ENCODE assay signal across 8 cellular contexts in genomic region chr1:165424454-165425283, GRCh38. TPM values are rescaled to one million over a fixed set of nuclear protein-coding genes. Genes with fewer than 3 reads are reported as not detected.
A peak's percentile ranks its signal among the peaks of the same experiment; 100 is the strongest.
DNase-seq lines count a peak whose midpoint lies in the region; ATAC-seq, FAIRE-seq and TF ChIP-seq lines count a peak whose summit lies in the region.

No MANE protein-coding gene starts in this region.

- TF ChIP-seq EP300 in HepG2 (IDR thresholded peaks at IDR 0.05; ENCODE audit: low read depth in 2 of 2, low read length in 2 of 2) (no peak), HepG2 (CRISPR knock-in tag; IDR thresholded peaks at IDR 0.05; ENCODE audit: borderline replicate concordance) (no peak)

- POLR2A ChIA-PET in activated CD4-positive, alpha-beta memory T cell treated with anti-CD3 and anti-CD28 coated beads, Interleukin-2, amount 10 ng/mL, durations not matched to agents 7 days and 5 days (lab: Charles Lee) = interaction anchor here (0.9 kb wide), 1 partner anchor 70 kb away, joined by 3 read pairs; no protein-coding TSS in a partner anchor
- POLR2A ChIA-PET in HepG2 (lab: Yijun Ruan, JAX) = no interaction called here

- no peaks in the 10 kb centered on the region for H3K9me3 ChIP-seq in HepG2 (ENCODE audit: low read length)

- no peak overlapping the region for H2AFZ ChIP-seq in HepG2 (ENCODE audit: low read length)

- H3K27ac ChIP-seq in HepG2 (ENCODE audit: extremely low read length, insufficient read depth, low read length) = no peak overlapping the region

- no peaks in the 10 kb centered on the region for H3K79me2 ChIP-seq in HepG2 (ENCODE audit: insufficient read depth, low read length)

- no peaks in the 10 kb centered on the region for H3K36me3 Mint-ChIP-seq in activated CD4-positive, alpha-beta memory T cell treated with anti-CD3 and anti-CD28 coated beads, Interleukin-2, amount 10 ng/mL, durations not matched to agents 7 days and 5 days (ENCODE audit: low read depth)

- intact Hi-C loops in HepG2 (cut with micrococcal nuclease; ENCODE audit: unreplicated experiment) = no loop called here

- H3K4me1 ChIP-seq in HepG2 (ENCODE audit: insufficient read depth, low read length) = peaks cover 15% of the 10 kb centered on the region

- ATAC-seq in GM21447 (IDR thresholded peaks at IDR 0.05; ENCODE audit: unreplicated experiment) (peak; percentile 74), HepG2 (peak; percentile 86)

- peaks cover 2% of the 10 kb centered on the region for H3K27me3 Mint-ChIP-seq in activated CD4-positive, alpha-beta memory T cell treated with anti-CD3 and anti-CD28 coated beads, Interleukin-2, amount 10 ng/mL, durations not matched to agents 7 days and 5 days

- TF ChIP-seq CTCF in AG10803 (conservative IDR thresholded peaks at IDR 0.05; ENCODE audit: low read length) = no peak
- no peak for TF ChIP-seq CTCF in HepG2 (CRISPR knock-in tag; IDR thresholded peaks at IDR 0.05)

- H3K9me3 Mint-ChIP-seq in activated CD4-positive, alpha-beta memory T cell treated with anti-CD3 and anti-CD28 coated beads, Interleukin-2, amount 10 ng/mL, durations not matched to agents 7 days and 5 days = no peaks in the 10 kb centered on the region

- no peak for DNase-seq in AG10803 (ENCODE audit: low read depth)
- no peak for DNase-seq in activated CD4-positive, alpha-beta memory T cell treated with anti-CD3 and anti-CD28 coated beads, Interleukin-2, amount 10 ng/mL, durations not matched to agents 7 days and 5 days
- DNase-seq in HepG2 (ENCODE audit: low spot score) = no peak
- DNase-seq in stimulated activated CD4-positive, alpha-beta T cell treated with anti-CD3 and anti-CD28 coated beads, Interleukin-12 subunit alpha, Interleukin-12 subunit beta, amount 100 ng/mL, for 4 hours = no peak
- DNase-seq in stimulated activated CD8-positive, alpha-beta memory T cell treated with anti-CD3 and anti-CD28 coated beads, Interleukin-4, amount 100 ng/mL, for 48 hours = no peak
- DNase-seq in SHP77 treated with DMSO at 0.1 percent for 48 hours (lab: John Stamatoyannopoulos, UW) = no peak
- no peak for DNase-seq in NCI-H1436 (lab: John Stamatoyannopoulos, UW)

- no peaks in the 10 kb centered on the region for H4K20me1 ChIP-seq in HepG2 (ENCODE audit: insufficient read depth, low read length)

- no peaks in the 10 kb centered on the region for H3K36me3 ChIP-seq in HepG2 (replicated peaks in 1 of 2; ENCODE audit: control insufficient read depth in 1 of 2, insufficient read depth in 2 of 2, low read length in 2 of 2)

- H3K4me1 Mint-ChIP-seq in activated CD4-positive, alpha-beta memory T cell treated with anti-CD3 and anti-CD28 coated beads, Interleukin-2, amount 10 ng/mL, durations not matched to agents 7 days and 5 days = peaks cover 18% of the 10 kb centered on the region

- in situ Hi-C loops in HepG2 (cut with HindIII; ENCODE audit: extremely low pct_ligation_motif_present, low pct_unique_long_range_greater_than_20kb) = loop anchor here (25.0 kb wide), 1 partner anchor 488 kb away; no protein-coding TSS in a partner anchor

- H3K4me2 ChIP-seq in HepG2 (ENCODE audit: low read depth, low read length) = peak overlapping the region; percentile 1; the same call in 1 of the 2 replicates

- peak; percentile 21 for FAIRE-seq in HepG2 (lab: Jason Lieb, UNC)

- no peak overlapping the region for H3K9ac ChIP-seq in HepG2 (ENCODE audit: insufficient read depth, low read depth, low read length)

- peak overlapping the region; percentile 77 for H3K27ac Mint-ChIP-seq in activated CD4-positive, alpha-beta memory T cell treated with anti-CD3 and anti-CD28 coated beads, Interleukin-2, amount 10 ng/mL, durations not matched to agents 7 days and 5 days

- no peak for TF ChIP-seq RAD21 in HepG2 (CRISPR knock-in tag; IDR thresholded peaks at IDR 0.05)

- H3K27me3 ChIP-seq in HepG2 (ENCODE audit: control insufficient read depth in 1 of 2, insufficient read depth in 2 of 2, low read length in 2 of 2) = no peaks in the 10 kb centered on the region

- peak overlapping the region; percentile 30 for H3K4me3 ChIP-seq in AG10803 (ENCODE audit: low read length)
- H3K4me3 ChIP-seq in HepG2 (replicated peaks in 1 of 3; ENCODE audit: insufficient read depth in 1 of 3, low read depth in 2 of 3, low read length in 3 of 3) = no peak overlapping the region; a peak in 1 of 6 replicates

- TF ChIP-seq POLR2A in HepG2 (IDR thresholded peaks at IDR 0.05; ENCODE audit: insufficient read depth in 1 of 2, low read depth in 2 of 2, low read length in 2 of 2) = no peak

- no TSS peak for BruUV-seq in HepG2 (replicated peaks; lab: Mats Ljungman, UMichigan)

- H3K4me3 Mint-ChIP-seq in activated CD4-positive, alpha-beta memory T cell treated with anti-CD3 and anti-CD28 coated beads, Interleukin-2, amount 10 ng/mL, durations not matched to agents 7 days and 5 days = peak overlapping the region; percentile 72

- CTCF ChIA-PET in activated CD4-positive, alpha-beta memory T cell treated with anti-CD3 and anti-CD28 coated beads, Interleukin-2, amount 10 ng/mL, durations not matched to agents 7 days and 5 days (lab: Charles Lee) = interaction anchor here (0.5 to 1.4 kb wide), 5 partner anchors 31 to 456 kb away, joined by 3 to 6 read pairs (median 3); no protein-coding TSS in a partner anchor
- CTCF ChIA-PET in HepG2 (lab: Yijun Ruan, JAX; ENCODE audit: low intra/inter-chr PET ratio, low total read pairs) = no interaction called here

- 38% methylated on average over 9 of the region's 10 CpGs for WGBS in HepG2 (ENCODE audit: low lambda C conversion rate)

TF ChIP-seq in HepG2, 621 proteins besides CTCF, POLR2A, EP300 and RAD21 (continues in another document):
- TF ChIP-seq RARA (CRISPR knock-in tag; IDR thresholded peaks at IDR 0.05) = peak; percentile 64

RNA-seq across cellular contexts. Expression of gene RXRG, which starts 20.3 kb away (rescaled TPM):
- not detected for total RNA-seq in activated CD4-positive, alpha-beta memory T cell treated with anti-CD3 and anti-CD28 coated beads, Interleukin-2, amount 10 ng/mL, durations not matched to agents 7 days and 5 days
- total RNA-seq in HepG2 (2016; rRNA removed; fragmentation: Illumina TruSeq; extraction: Trizol) = not detected in 2 replicates
- total RNA-seq in HepG2 (2016; cell fraction: cytosol; rRNA removed; fragmentation: Illumina TruSeq; extraction: Trizol; ENCODE audit: low read depth) = 0.35 TPM in 1 of 2 replicates, not detected in the other
- total RNA-seq in HepG2 (2016; cell fraction: insoluble cytoplasmic fraction; rRNA removed; fragmentation: Illumina TruSeq; extraction: Trizol) = not detected in 2 replicates
- total RNA-seq in HepG2 (2016; cell fraction: membrane; rRNA removed; fragmentation: Illumina TruSeq; extraction: Trizol) = 0.21 TPM in 1 of 2 replicates, not detected in the other
- not detected in 2 replicates for total RNA-seq in HepG2 (2016; cell fraction: nucleus; rRNA removed; fragmentation: Illumina TruSeq; extraction: Trizol)
- not detected in 2 replicates for polyA plus RNA-seq in HepG2 (2011; rRNA removed)
- polyA plus RNA-seq in HepG2 (2011; cell fraction: cytosol; rRNA removed) = not detected in 2 replicates
- polyA plus RNA-seq in HepG2 (2011; cell fraction: nucleus; rRNA removed) = not detected in 2 replicates
- polyA plus RNA-seq in HepG2 (2012) = not detected in 2 replicates
- 0.07 and 0.10 TPM in 2 replicates for polyA plus RNA-seq in HepG2 (2016; cell fraction: cytosol; fragmentation: Illumina TruSeq; extraction: Trizol; ENCODE audit: low read depth)
- polyA plus RNA-seq in HepG2 (2016; cell fraction: insoluble cytoplasmic fraction; fragmentation: Illumina TruSeq; extraction: Trizol; ENCODE audit: low read depth) = not detected in 2 replicates
- not detected in 2 replicates for polyA plus RNA-seq in HepG2 (2016; cell fraction: membrane; fragmentation: Illumina TruSeq; extraction: Trizol; ENCODE audit: low read depth)
- polyA plus RNA-seq in HepG2 (2016; cell fraction: nucleus; fragmentation: Illumina TruSeq; extraction: Trizol; ENCODE audit: insufficient read depth, low read depth) = not detected in 2 replicates
- polyA minus RNA-seq in HepG2 (2011; rRNA and poly(A)+ RNA removed; ENCODE audit: low replicate concordance) = not detected in 2 replicates
- polyA minus RNA-seq in HepG2 (2011; cell fraction: cytosol; rRNA and poly(A)+ RNA removed) = not detected in 2 replicates
- not detected in 2 replicates for polyA minus RNA-seq in HepG2 (2011; cell fraction: nucleus; rRNA and poly(A)+ RNA removed)
